28 cellular contexts compared by ENCODE assay signal in the genomic region with DNA sequence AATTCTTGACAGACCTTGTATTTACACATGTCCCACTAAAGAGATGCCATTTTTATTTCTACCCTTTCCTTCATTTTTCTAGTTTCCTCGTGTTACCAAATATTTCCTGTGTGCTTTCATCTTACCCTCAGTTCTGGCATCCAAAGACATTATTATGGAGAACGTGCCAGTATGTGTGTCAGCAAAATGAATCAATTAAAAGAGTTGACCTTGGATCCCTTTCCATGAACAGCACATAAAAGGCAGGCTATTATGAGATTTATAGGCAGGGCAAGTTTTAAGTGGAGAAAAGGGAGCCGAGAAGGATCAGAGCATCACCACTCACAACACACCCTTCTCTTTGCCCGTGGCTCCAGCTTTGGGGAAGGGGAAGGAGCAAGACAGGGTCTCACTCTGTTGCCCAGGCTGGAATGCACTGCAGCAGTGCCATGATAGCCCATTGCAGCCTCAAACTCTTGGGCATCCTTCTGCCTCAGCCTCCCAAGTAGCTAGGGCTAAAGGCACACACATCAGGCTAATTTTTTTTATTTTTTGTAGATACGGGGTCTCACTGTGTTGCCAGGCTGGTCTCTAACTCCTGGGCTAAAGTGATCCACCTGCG.
DNase-seq lines count a peak whose midpoint lies in the region; ATAC-seq and TF ChIP-seq lines count a peak whose summit lies in the region.
"Had no signal": no experiment of that assay in that cellular context is flagged by ENCODE, and none has a peak within 500 bp of the region (broad histone marks: within the 10 kb centered on the region; RNA-seq: fewer than 3 reads in every experiment).

No MANE protein-coding gene starts in this region.

- H3K4ac ChIP-seq in neuronal stem cell (ENCODE audit: low read length) = no peak overlapping the region

- H3K9ac ChIP-seq in SK-N-MC (ENCODE audit: insufficient read length) (no peak overlapping the region), smooth muscle cell (ENCODE audit: low read depth) (no peak overlapping the region), neuronal stem cell (ENCODE audit: low read depth, low read length, poor library complexity) (no peak overlapping the region)

- H2BK5ac ChIP-seq in neuronal stem cell (ENCODE audit: low read length) = no peak overlapping the region

- POLR2A ChIA-PET in HEK293 (lab: Yijun Ruan, JAX) = no interaction called here
- POLR2A ChIA-PET in RWPE1 (lab: Yijun Ruan, JAX; ENCODE audit: low non-redundant PET) = no interaction called here

- H4K91ac ChIP-seq in neuronal stem cell (ENCODE audit: low read depth, low read length, poor library complexity) = no peak overlapping the region

- no peak overlapping the region for H2BK120ac ChIP-seq in neuronal stem cell (ENCODE audit: low read depth, low read length)

- peaks cover 47% of the 10 kb centered on the region for H3F3A ChIP-seq in smooth muscle cell (ENCODE audit: low read depth)

- no peak for DNase-seq in SK-N-MC (ENCODE audit: low read depth, low spot score)
- no peak for DNase-seq in left lobe of liver (ENCODE audit: low spot score)
- no peak for DNase-seq in smooth muscle cell (lab: John Stamatoyannopoulos, UW; ENCODE audit: unreplicated experiment)
- no peak for DNase-seq in neuronal stem cell (ENCODE audit: low spot score)
- DNase-seq in RWPE1 (ENCODE audit: low spot score) = no peak
- DNase-seq in testis = no peak
- DNase-seq in T1000 (lab: John Stamatoyannopoulos, UW) = no peak
- DNase-seq: activated CD4-positive, alpha-beta memory T cell treated with anti-CD3 and anti-CD28 coated beads, Interleukin-2, amount 10 ng/mL, durations not matched to agents 7 days and 5 days; C1 segment of cervical spinal cord; Caco-2; GF-D8; hypothalamus; immature natural killer cell; left ventricle myocardium superior; naive thymus-derived CD8-positive, alpha-beta T cell; NCI-H1694; NCI-H2171; NCI-H510A treated with DMSO at 0.1 percent for 48 hours; stimulated activated CD4-positive, alpha-beta T cell treated with anti-CD3 and anti-CD28 coated beads, Interleukin-12 subunit alpha, Interleukin-12 subunit beta, amount 100 ng/mL, for 4 hours; stimulated activated CD4-positive, alpha-beta T cell treated with anti-CD3 and anti-CD28 coated beads, Interleukin-4, amount 100 ng/mL, for 1 hour; T-helper 1 cell had no signal

- H3K27me3 ChIP-seq in smooth muscle cell (ENCODE audit: low read depth) (no peaks in the 10 kb centered on the region), neuronal stem cell (ENCODE audit: control insufficient read depth in 3 of 3, insufficient read depth in 3 of 3, low read depth in 1 of 3, low read length in 3 of 3) (no peaks in the 10 kb centered on the region), testis (no peaks in the 10 kb centered on the region)
- H3K27me3 ChIP-seq: ascending aorta, right atrium auricular region had no signal

- CTCF ChIA-PET in HEK293 (lab: Yijun Ruan, JAX) (no interaction called here), RWPE1 (lab: Yijun Ruan, JAX) (no interaction called here)

- H3K79me2 ChIP-seq in smooth muscle cell (ENCODE audit: low read depth) = peaks cover 6% of the 10 kb centered on the region

- H4K8ac ChIP-seq in neuronal stem cell (ENCODE audit: low read depth, low read length) = no peak overlapping the region

- H3K36me3 ChIP-seq in HEK293 (ENCODE audit: control insufficient read depth in 2 of 2, insufficient read depth in 1 of 2, low read length in 2 of 2) (no peaks in the 10 kb centered on the region), SK-N-MC (ENCODE audit: insufficient read depth, low read length) (no peaks in the 10 kb centered on the region; the same call in 1 of the 2 replicates), smooth muscle cell (ENCODE audit: low read depth) (no peaks in the 10 kb centered on the region), neuronal stem cell (replicated peaks in 1 of 2; ENCODE audit: control insufficient read depth in 2 of 2, insufficient read depth in 2 of 2, low read length in 2 of 2) (peaks cover 0 to 27% of the 10 kb centered on the region in 2 donors), testis (ENCODE audit: low read depth, missing control alignments) (no peaks in the 10 kb centered on the region)
- H3K36me3 ChIP-seq: right atrium auricular region had no signal

- H4K20me1 ChIP-seq in smooth muscle cell (ENCODE audit: low read depth) = no peaks in the 10 kb centered on the region

- H3K4me3 ChIP-seq in HEK293 (ENCODE audit: low read depth, low read length) (no peak overlapping the region), SK-N-MC (no peak overlapping the region), smooth muscle cell (no peak overlapping the region), neuronal stem cell (ENCODE audit: low read length in 2 of 2) (no peak overlapping the region), testis (no peak overlapping the region)
- H3K4me3 ChIP-seq: ascending aorta, coronary artery, right atrium auricular region had no signal

- intact Hi-C loops in testis (cut with DNase I; ENCODE audit: low total_unique reads) = no loop called here

- no peak overlapping the region for H2AFZ ChIP-seq in smooth muscle cell (ENCODE audit: low read depth)
- H2AFZ ChIP-seq in neuronal stem cell (ENCODE audit: low read length) = no peak overlapping the region

- no peak overlapping the region for H3K18ac ChIP-seq in neuronal stem cell (ENCODE audit: low read length)

- TF ChIP-seq CTCF in HEK293 (tag by site-specific recombination; IDR thresholded peaks at IDR 0.05) (no peak), smooth muscle cell (IDR thresholded peaks at IDR 0.05; ENCODE audit: borderline replicate concordance, insufficient read depth, poor library complexity, severe bottlenecking) (no peak), RWPE1 (conservative IDR thresholded peaks at IDR 0.05; ENCODE audit: low read depth) (no peak), testis (IDR thresholded peaks at IDR 0.05) (no peak)

- H3K27ac ChIP-seq in HEK293 (ENCODE audit: extremely low read depth, low read depth, low read length) (no peak overlapping the region), SK-N-MC (peak overlapping the region; percentile 30; the same call in 1 of the 2 replicates), smooth muscle cell (ENCODE audit: low read depth) (peak overlapping the region; percentile 99), neuronal stem cell (replicated peaks; ENCODE audit: low read length) (no peak overlapping the region), RWPE1 (no peak overlapping the region), testis (no peak overlapping the region)

- H3K4me1 ChIP-seq in HEK293 (ENCODE audit: control insufficient read depth, insufficient read depth, low read length) (peaks cover 8% of the 10 kb centered on the region; the same call in 1 of the 2 replicates), smooth muscle cell (ENCODE audit: low read depth) (no peaks in the 10 kb centered on the region), neuronal stem cell (ENCODE audit: control insufficient read depth in 2 of 2, insufficient read depth in 1 of 2, low read depth in 1 of 2, low read length in 2 of 2) (peaks cover 0 to 4% of the 10 kb centered on the region in 2 donors), testis (no peaks in the 10 kb centered on the region)
- H3K4me1 ChIP-seq: Caco-2 had no signal

- H3K4me2 ChIP-seq in smooth muscle cell (no peak overlapping the region), neuronal stem cell (ENCODE audit: insufficient read depth, low read length, poor library complexity, severe bottlenecking) (no peak overlapping the region)

- H2BK15ac ChIP-seq in neuronal stem cell (ENCODE audit: low read length) = no peak overlapping the region

- H2AK5ac ChIP-seq in neuronal stem cell (ENCODE audit: low read depth, low read length) = no peak overlapping the region

- no peaks in the 10 kb centered on the region for H3K9me3 ChIP-seq in HEK293 (ENCODE audit: control insufficient read depth, insufficient read depth, low read depth, low read length)
- H3K9me3 ChIP-seq in SK-N-MC (ENCODE audit: low read depth, low read length) = no peaks in the 10 kb centered on the region
- H3K9me3 ChIP-seq in smooth muscle cell (replicated peaks; ENCODE audit: low read depth) = no peaks in the 10 kb centered on the region
- H3K9me3 ChIP-seq in neuronal stem cell (replicated peaks in 1 of 2; ENCODE audit: control insufficient read depth in 2 of 2, insufficient read depth in 1 of 2, low read depth in 1 of 2, low read length in 2 of 2) = no peaks in the 10 kb centered on the region
- H3K9me3 ChIP-seq in testis = no peaks in the 10 kb centered on the region
- H3K9me3 ChIP-seq: ascending aorta, Caco-2, right atrium auricular region had no signal

- H2BK12ac ChIP-seq in neuronal stem cell (ENCODE audit: low read length) = no peak overlapping the region

- H3K14ac ChIP-seq in neuronal stem cell (ENCODE audit: low read length) = no peak overlapping the region

- peak; percentile 47 for ATAC-seq in left lobe of liver
- ATAC-seq: activated naive CD4-positive, alpha-beta T cell treated with anti-CD3 and anti-CD28 coated beads, Interleukin-2, amount 50 U/mL, for 72 hours; esophagus mucosa; HCT116; left ventricle myocardium superior; naive thymus-derived CD8-positive, alpha-beta T cell had no signal

- no peak for TF ChIP-seq POLR2A in testis (IDR thresholded peaks at IDR 0.05)

- WGBS in smooth muscle cell (ENCODE audit: low lambda C conversion rate) = 88% methylated on average over 6 of the region's 6 CpGs
- WGBS in neuronal stem cell (ENCODE audit: extremely low coverage in 2 of 2, insufficient read length in 2 of 2, insufficient replicate concordance in 1 of 2), 2 donors = no CpG with 5 or more reads among the region's 6 CpGs
- 56 to 57% methylated on average over 6 of the region's 6 CpGs for WGBS in testis, 2 donors

- no peaks in the 10 kb centered on the region for H3K79me1 ChIP-seq in neuronal stem cell (ENCODE audit: low read depth, low read length)

- no peak overlapping the region for H3K23ac ChIP-seq in neuronal stem cell (ENCODE audit: low read depth, low read length, poor library complexity)

TF ChIP-seq in HEK293, 187 proteins besides CTCF, POLR2A, EP300 and RAD21:
- TF ChIP-seq MZF1 (tag by site-specific recombination; IDR thresholded peaks at IDR 0.05; ENCODE audit: borderline replicate concordance) (peak; percentile 51; the same call in 1 of the 2 replicates), ZNF514 (tag by site-specific recombination; IDR thresholded peaks at IDR 0.05) (no peak), ZNF121 (tag by site-specific recombination; IDR thresholded peaks at IDR 0.05) (peak; percentile 53; the same call in 1 of the 2 replicates)
- TF ChIP-seq, protein P1, sequence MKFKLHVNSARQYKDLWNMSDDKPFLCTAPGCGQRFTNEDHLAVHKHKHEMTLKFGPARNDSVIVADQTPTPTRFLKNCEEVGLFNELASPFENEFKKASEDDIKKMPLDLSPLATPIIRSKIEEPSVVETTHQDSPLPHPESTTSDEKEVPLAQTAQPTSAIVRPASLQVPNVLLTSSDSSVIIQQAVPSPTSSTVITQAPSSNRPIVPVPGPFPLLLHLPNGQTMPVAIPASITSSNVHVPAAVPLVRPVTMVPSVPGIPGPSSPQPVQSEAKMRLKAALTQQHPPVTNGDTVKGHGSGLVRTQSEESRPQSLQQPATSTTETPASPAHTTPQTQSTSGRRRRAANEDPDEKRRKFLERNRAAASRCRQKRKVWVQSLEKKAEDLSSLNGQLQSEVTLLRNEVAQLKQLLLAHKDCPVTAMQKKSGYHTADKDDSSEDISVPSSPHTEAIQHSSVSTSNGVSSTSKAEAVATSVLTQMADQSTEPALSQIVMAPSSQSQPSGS (tag by site-specific recombination; IDR thresholded peaks at IDR 0.05; ENCODE audit: low read depth) = no peak

Comparison
In these comparisons a context has a peak if more than half of its experiments do, and no peak if none do; other contexts are left out.
1. H3K27ac ChIP-seq: peak in SK-N-MC (single experiment) and smooth muscle cell (single experiment); none in HEK293 (single experiment), neuronal stem cell (single experiment), RWPE1 (single experiment) and testis (0 of 2).